ENCODE assay signal across 8 cellular contexts in the genomic region with DNA sequence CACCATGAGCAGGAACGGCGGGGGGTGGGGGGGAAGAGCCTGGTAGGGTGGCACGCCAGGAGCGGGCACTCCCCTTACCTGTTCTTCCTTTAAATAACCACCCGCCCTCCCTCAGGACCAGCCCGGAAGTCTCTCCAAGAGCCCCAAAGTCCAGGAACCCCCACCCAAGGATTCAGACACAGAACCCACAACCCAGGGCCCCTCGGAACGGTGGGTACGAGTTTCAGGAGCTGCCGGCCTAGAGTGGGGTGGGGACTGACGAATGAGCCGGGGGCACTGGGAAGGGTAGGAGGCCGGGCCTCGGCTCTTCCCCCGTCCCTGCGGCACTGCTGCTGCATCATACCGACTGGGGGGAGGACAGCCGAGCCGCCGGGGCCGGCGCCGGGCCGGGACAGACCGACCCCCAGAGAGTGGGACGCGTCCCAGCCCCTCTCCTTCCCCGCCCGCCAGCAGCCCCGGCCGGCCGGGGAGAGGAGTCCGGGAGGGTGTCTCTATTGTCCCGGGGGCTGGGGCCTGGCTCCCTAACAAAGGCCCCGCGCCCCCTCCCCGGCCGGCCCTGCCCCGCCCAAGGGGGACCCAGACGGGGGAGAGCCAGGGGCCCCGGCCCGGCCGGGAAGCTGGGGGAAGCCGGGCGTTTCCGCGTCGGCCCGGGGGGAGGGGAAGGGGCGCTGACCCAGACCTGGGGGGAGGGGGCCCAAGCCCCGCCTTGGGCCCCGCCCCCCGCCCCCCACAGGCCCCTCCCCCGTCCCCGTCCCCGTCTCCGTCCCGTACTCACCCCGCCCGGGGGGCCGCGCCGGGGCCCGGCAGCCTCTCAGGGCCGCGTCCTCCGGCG. TPM values are rescaled to one million over a fixed set of nuclear protein-coding genes. Genes with fewer than 3 reads are reported as not detected.
DNase-seq lines count a peak whose midpoint lies in the region; ATAC-seq and TF ChIP-seq lines count a peak whose summit lies in the region.

No MANE protein-coding gene starts in this region.

- DNase-seq in AG08396 (ENCODE audit: low spot score) (peak; percentile 89), RKO (ENCODE audit: low spot score) (peak; percentile 50), neural progenitor cell (ENCODE audit: low spot score) (peak; percentile 89), cerebellar cortex (ENCODE audit: low spot score) (no peak)
- peak; percentile 35 for DNase-seq in activated gamma-delta T cell treated with anti-CD3 and anti-CD28 coated beads, Interleukin-2, amount 50 U/mL, for 16 hours (ENCODE audit: low read depth)

- H4K20me1 ChIP-seq in neural progenitor cell (ENCODE audit: low read depth), result peaks cover 7% of the 10 kb centered on the region

- no peak for TF ChIP-seq CTCF in gastroesophageal sphincter (IDR thresholded peaks at IDR 0.05)
- TF ChIP-seq CTCF in neural progenitor cell (IDR thresholded peaks at IDR 0.05), result no peak

- peak overlapping the region; percentile 86 for H3K4me3 Mint-ChIP-seq in neural progenitor cell

- TF ChIP-seq POLR2A in gastroesophageal sphincter (IDR thresholded peaks at IDR 0.05), result peak in 1 of 2 donors; percentile 34

- no peak for TF ChIP-seq EP300 in gastroesophageal sphincter (IDR thresholded peaks at IDR 0.05)

- H3K27ac ChIP-seq in gastroesophageal sphincter (peak overlapping the region; percentile 80 to 99 (median 96)), neural progenitor cell (peak overlapping the region; percentile 91)

- peak overlapping the region; percentile 70 to 97 for H3K4me3 ChIP-seq in gastroesophageal sphincter
- H3K4me3 ChIP-seq in neural progenitor cell, result peak overlapping the region; percentile 87

- H2AFZ ChIP-seq in neural progenitor cell (replicated peaks), result no peak overlapping the region

- H3K9me3 ChIP-seq in gastroesophageal sphincter (no peaks in the 10 kb centered on the region), neural progenitor cell (ENCODE audit: low read depth) (no peaks in the 10 kb centered on the region)

- H3K36me3 Mint-ChIP-seq in neural progenitor cell, result peaks cover 19% of the 10 kb centered on the region

- 0% methylated on average over 6 of the region's 68 CpGs; no CpG with 5 or more reads in 1 of the 2 donors for WGBS in gastroesophageal sphincter (ENCODE audit: low coverage in 1 of 2), 2 donors

- H3K4me2 ChIP-seq in neural progenitor cell, result peak overlapping the region; percentile 94

- peaks cover 24% of the 10 kb centered on the region for H3K4me1 Mint-ChIP-seq in neural progenitor cell

- H3F3A ChIP-seq in neural progenitor cell (ENCODE audit: low read depth), result peaks cover 42% of the 10 kb centered on the region

- peaks cover 10% of the 10 kb centered on the region for H3K27me3 Mint-ChIP-seq in neural progenitor cell (ENCODE audit: insufficient read depth, low read depth)

- H3K27ac Mint-ChIP-seq in neural progenitor cell, result no peak overlapping the region

- H3K79me2 ChIP-seq in neural progenitor cell (ENCODE audit: low read depth), result peaks cover 26% of the 10 kb centered on the region

- H3K27me3 ChIP-seq in gastroesophageal sphincter, result no peaks in the 10 kb centered on the region
- H3K27me3 ChIP-seq in neural progenitor cell, result no peaks in the 10 kb centered on the region

- H3K9ac ChIP-seq in neural progenitor cell, result peak overlapping the region; percentile 70

- ATAC-seq in GM19023 (IDR thresholded peaks at IDR 0.05; ENCODE audit: unreplicated experiment), result peak; percentile 27
- ATAC-seq in HG03108 (IDR thresholded peaks at IDR 0.05; ENCODE audit: unreplicated experiment), result peak; percentile 15
- peak; percentile 14 for ATAC-seq in gastroesophageal sphincter

- H3K9me3 Mint-ChIP-seq in neural progenitor cell, result no peaks in the 10 kb centered on the region

- H3K4me1 ChIP-seq in gastroesophageal sphincter (peaks cover 0 to 37% (median 13%) of the 10 kb centered on the region in 3 donors), neural progenitor cell (peaks cover 7% of the 10 kb centered on the region)

- H3K36me3 ChIP-seq in gastroesophageal sphincter (peaks cover 0 to 37% of the 10 kb centered on the region in 2 donors), neural progenitor cell (peaks cover 4% of the 10 kb centered on the region)

RNA-seq across cellular contexts. Expression of gene ATXN7L3, which starts 0.7 kb away (rescaled TPM):
- total RNA-seq in gastroesophageal sphincter (10 to 100 TPM; 33.2 to 63.0 (median 49.0) TPM), neural progenitor cell (ENCODE audit: low replicate concordance) (38.9 and 73.6 TPM in 2 replicates)

RNA-seq across cellular contexts. Expression of gene TMUB2, which starts 12.2 kb away (rescaled TPM):
- 10 to 100 TPM; 28.3 to 36.1 (median 29.8) TPM for total RNA-seq in gastroesophageal sphincter
- total RNA-seq in neural progenitor cell (ENCODE audit: low replicate concordance), result 16.6 and 26.3 TPM in 2 replicates

RNA-seq across cellular contexts. Expression of gene UBTF, which starts 20.5 kb away (rescaled TPM):
- total RNA-seq in gastroesophageal sphincter, result 10 to 100 TPM; 55.6 to 85.5 (median 60.4) TPM
- total RNA-seq in neural progenitor cell (ENCODE audit: low replicate concordance), result 23.7 and 32.9 TPM in 2 replicates

RNA-seq across cellular contexts. Expression of gene ASB16, which starts 28.4 kb away (rescaled TPM):
- total RNA-seq in gastroesophageal sphincter (1 to 10 TPM; 1.8 to 6.9 (median 3.9) TPM), neural progenitor cell (ENCODE audit: low replicate concordance) (not detected in 2 replicates)

RNA-seq across cellular contexts. Expression of gene HROB, which starts 57.2 kb away (rescaled TPM):
- total RNA-seq in gastroesophageal sphincter, result 1 to 10 TPM in 2 of 4 donors, under 1 TPM in 1, not detected in 1; 0.81 to 1.5 (median 1.3) TPM
- total RNA-seq in neural progenitor cell (ENCODE audit: low replicate concordance), result 6.5 and 11.0 TPM in 2 replicates
